Comparison of ENCODE assay signal across 15 cellular contexts in genomic region chr2:9108210-9108967, GRCh38.
DNase-seq lines count a peak whose midpoint lies in the region; ATAC-seq and TF ChIP-seq lines count a peak whose summit lies in the region.
"Had no signal": no experiment of that assay in that cellular context is flagged by ENCODE, and none has a peak within 500 bp of the region (broad histone marks: within the 10 kb centered on the region; RNA-seq: fewer than 3 reads in every experiment).

No MANE protein-coding gene starts in this region.

- peak overlapping the region; percentile 14 for H3K27ac Mint-ChIP-seq in progenitor cell of endocrine pancreas
- H3K27ac Mint-ChIP-seq in activated naive CD8-positive, alpha-beta T cell treated with anti-CD3 and anti-CD28 coated beads for 36 hours: no peak overlapping the region
- H3K27ac Mint-ChIP-seq: dendritic cell treated with granulocyte-macrophage colony-stimulating factor and Interleukin-4, amounts not matched to agents 40 ng/mL and 50 ng/mL, for 4 days; naive thymus-derived CD8-positive, alpha-beta T cell had no signal

- H3K27me3 ChIP-seq in fibroblast of lung (ENCODE audit: control insufficient read depth, insufficient read depth, low read length): no peaks in the 10 kb centered on the region
- H3K27me3 ChIP-seq: adrenal gland had no signal

- no peak for TF ChIP-seq CTCF in fibroblast of lung (conservative IDR thresholded peaks at IDR 0.05 in 1 of 2, IDR thresholded peaks at IDR 0.05 in 1 of 2; ENCODE audit: low read depth in 1 of 2, low read length in 2 of 2)
- no peak for TF ChIP-seq CTCF in progenitor cell of endocrine pancreas (IDR thresholded peaks at IDR 0.05; ENCODE audit: unreplicated experiment)
- TF ChIP-seq CTCF in GM13976 (IDR thresholded peaks at IDR 0.05; ENCODE audit: borderline replicate concordance, control extremely low read depth, extremely low read depth, insufficient read depth, missing control alignments): no peak

- H3K4me2 ChIP-seq in fibroblast of lung (ENCODE audit: extremely low read depth, insufficient read depth, low read length): no peak overlapping the region
- H3K4me2 ChIP-seq: SK-N-SH had no signal

- ATAC-seq in HG03565 (IDR thresholded peaks at IDR 0.05; ENCODE audit: unreplicated experiment): no peak
- ATAC-seq: naive thymus-derived CD8-positive, alpha-beta T cell had no signal

- H3K79me2 ChIP-seq in fibroblast of lung (ENCODE audit: control insufficient read depth, insufficient read depth, low read length): no peaks in the 10 kb centered on the region

- in situ Hi-C loops in GM13976 (cut with MboI; ENCODE audit: low sequenced_read_pairs, unreplicated experiment): no loop called here

- no peaks in the 10 kb centered on the region for H3K36me3 ChIP-seq in fibroblast of lung (ENCODE audit: control insufficient read depth, insufficient read depth, low read length)
- H3K36me3 ChIP-seq: adrenal gland had no signal

- no peak overlapping the region for H3K27ac ChIP-seq in fibroblast of lung (ENCODE audit: insufficient read depth, low read length)
- H3K27ac ChIP-seq: adrenal gland, C4-2B, VCaP had no signal

- H3K27me3 Mint-ChIP-seq in progenitor cell of endocrine pancreas: peaks cover 14% of the 10 kb centered on the region
- H3K27me3 Mint-ChIP-seq in activated naive CD8-positive, alpha-beta T cell treated with anti-CD3 and anti-CD28 coated beads for 36 hours: peaks cover 12% of the 10 kb centered on the region

- H3K9me3 Mint-ChIP-seq in progenitor cell of endocrine pancreas (ENCODE audit: low read depth): no peaks in the 10 kb centered on the region
- H3K9me3 Mint-ChIP-seq in activated naive CD8-positive, alpha-beta T cell treated with anti-CD3 and anti-CD28 coated beads for 36 hours: no peaks in the 10 kb centered on the region
- H3K9me3 Mint-ChIP-seq: dendritic cell treated with granulocyte-macrophage colony-stimulating factor and Interleukin-4, amounts not matched to agents 40 ng/mL and 50 ng/mL, for 4 days; naive thymus-derived CD8-positive, alpha-beta T cell had no signal

- no peaks in the 10 kb centered on the region for H3K36me3 Mint-ChIP-seq in progenitor cell of endocrine pancreas (ENCODE audit: insufficient read depth)
- no peaks in the 10 kb centered on the region for H3K36me3 Mint-ChIP-seq in activated naive CD8-positive, alpha-beta T cell treated with anti-CD3 and anti-CD28 coated beads for 36 hours
- H3K36me3 Mint-ChIP-seq: naive thymus-derived CD8-positive, alpha-beta T cell had no signal

- no peak overlapping the region for H3K4me3 ChIP-seq in fibroblast of lung (replicated peaks in 1 of 4; ENCODE audit: control extremely low read depth in 1 of 4, insufficient read depth in 1 of 4, low read depth in 3 of 4, low read length in 4 of 4)
- H3K4me3 ChIP-seq: adrenal gland had no signal

- no peak overlapping the region for H3K9ac ChIP-seq in fibroblast of lung (ENCODE audit: insufficient read depth, low read length)
- H3K9ac ChIP-seq: SK-N-SH had no signal

- H3K4me1 ChIP-seq in fibroblast of lung (ENCODE audit: control insufficient read depth, extremely low read depth, insufficient read depth, low read length): peaks cover 14% of the 10 kb centered on the region
- H3K4me1 ChIP-seq: adrenal gland had no signal

- no peaks in the 10 kb centered on the region for H3K9me3 ChIP-seq in fibroblast of lung (ENCODE audit: control insufficient read depth, insufficient read depth, low read depth, low read length)
- H3K9me3 ChIP-seq: adrenal gland, SK-N-SH had no signal

- H3K4me3 Mint-ChIP-seq in progenitor cell of endocrine pancreas (ENCODE audit: low read depth): no peak overlapping the region
- H3K4me3 Mint-ChIP-seq in activated naive CD8-positive, alpha-beta T cell treated with anti-CD3 and anti-CD28 coated beads for 36 hours: no peak overlapping the region
- H3K4me3 Mint-ChIP-seq: dendritic cell treated with granulocyte-macrophage colony-stimulating factor and Interleukin-4, amounts not matched to agents 40 ng/mL and 50 ng/mL, for 4 days; naive thymus-derived CD8-positive, alpha-beta T cell had no signal

- peaks cover 28% of the 10 kb centered on the region for H3K4me1 Mint-ChIP-seq in progenitor cell of endocrine pancreas (ENCODE audit: low read depth)
- H3K4me1 Mint-ChIP-seq in activated naive CD8-positive, alpha-beta T cell treated with anti-CD3 and anti-CD28 coated beads for 36 hours: no peaks in the 10 kb centered on the region
- H3K4me1 Mint-ChIP-seq: naive thymus-derived CD8-positive, alpha-beta T cell had no signal

- DNase-seq in M059J (ENCODE audit: low read depth) (peak; percentile 76), NCI-H69 (lab: John Stamatoyannopoulos, UW) (peak; percentile 94), fibroblast of lung (ENCODE audit: low read depth in 2 of 2) (peak; percentile 21 to 54), progenitor cell of endocrine pancreas (ENCODE audit: low spot score, unreplicated experiment) (no peak), dedifferentiated amniotic fluid mesenchymal stem cell (ENCODE audit: extremely low spot score) (no peak), GM13976 (ENCODE audit: low spot score) (no peak)
- DNase-seq in activated naive CD8-positive, alpha-beta T cell treated with anti-CD3 and anti-CD28 coated beads for 36 hours: no peak
- DNase-seq: adrenal gland; GDM1; naive thymus-derived CD8-positive, alpha-beta T cell; SK-N-SH had no signal

- no peak overlapping the region for H2AFZ ChIP-seq in fibroblast of lung (ENCODE audit: low read length)

- H4K20me1 ChIP-seq in fibroblast of lung (ENCODE audit: control insufficient read depth, extremely low read depth, insufficient read depth, low read length): no peaks in the 10 kb centered on the region

Comparison
In these comparisons a context has a peak if more than half of its experiments do, and no peak if none do; other contexts are left out.
1. DNase-seq: peak in M059J (single experiment), NCI-H69 (single experiment) and fibroblast of lung (2 of 2); none in progenitor cell of endocrine pancreas (single experiment), activated naive CD8-positive, alpha-beta T cell treated with anti-CD3 and anti-CD28 coated beads for 36 hours (single experiment), dedifferentiated amniotic fluid mesenchymal stem cell (single experiment) and GM13976 (single experiment).